8 cellular contexts compared by ENCODE assay signal in genomic region chr5:127072861-127073846, GRCh38. TPM values are rescaled to one million over a fixed set of nuclear protein-coding genes. Genes with fewer than 3 reads are reported as not detected.
A peak's percentile ranks its signal among the peaks of the same experiment; 100 is the strongest.
DNase-seq lines count a peak whose midpoint lies in the region; ATAC-seq, FAIRE-seq and TF ChIP-seq lines count a peak whose summit lies in the region.

Gene C5orf63 (minus strand): TSS chr5:127073502. CDS start chr5:127058995, 14,507 bp downstream.

- no peak for TF ChIP-seq CTCF in H1 (IDR thresholded peaks at IDR 0.05; ENCODE audit: control extremely low read depth in 1 of 3, insufficient read depth in 1 of 3, low read depth in 1 of 3, low read length in 3 of 3)

- H3K9ac ChIP-seq in H1 (replicated peaks in 1 of 4; ENCODE audit: extremely low read depth in 1 of 4, low read depth in 3 of 4, low read length in 3 of 4) = no peak within 1 kb of the TSS

- no peak within 1 kb of the TSS for H4K5ac ChIP-seq in H1 (ENCODE audit: insufficient read length, low read depth, low read length)

- peaks cover 0 to 12% (median 3%) of the 10 kb centered on the region in 4 experiments; a peak in 5 of 7 replicates for H3K4me1 ChIP-seq in H1 (replicated peaks in 1 of 4; ENCODE audit: control insufficient read depth in 3 of 4, insufficient read depth in 4 of 4, low read length in 3 of 4)

- H3K4me2 ChIP-seq in H1 (ENCODE audit: insufficient read depth in 1 of 2, low read depth in 2 of 2, low read length in 2 of 2) = peak within 1 kb of the TSS in 1 of 2 experiments; percentile 46; a peak in 3 of 4 replicates

- no peak within 1 kb of the TSS for H2AFZ ChIP-seq in H1 (ENCODE audit: low read length)

- TF ChIP-seq EP300 in H1 (IDR thresholded peaks at IDR 0.05; ENCODE audit: borderline replicate concordance in 1 of 2, low read depth in 2 of 2, low read length in 2 of 2) = no peak

- no peak within 1 kb of the TSS for H3K4ac ChIP-seq in H1 (replicated peaks; ENCODE audit: insufficient read length, low read depth, low read length)

- H3K27ac Mint-ChIP-seq in naive B cell = peak within 1 kb of the TSS; percentile 94 to 99 (median 98)

- H3K14ac ChIP-seq in H1 (ENCODE audit: insufficient read length) = no peak within 1 kb of the TSS

- peaks cover 8 to 22% of the 10 kb centered on the region in 2 donors for H3K36me3 Mint-ChIP-seq in naive B cell

- H2AK5ac ChIP-seq in H1 (ENCODE audit: low read depth, low read length) = 0 out of 2 replicates have a peak within 1 kb of the TSS, but pooled peaks have one; percentile 39

- H3K23ac ChIP-seq in H1 (ENCODE audit: insufficient read length) = no peak within 1 kb of the TSS

- peak within 1 kb of the TSS; percentile 54 for H2BK12ac ChIP-seq in H1 (ENCODE audit: low read depth, low read length)

- POLR2A ChIA-PET in H1 (lab: Charles Lee; ENCODE audit: partially characterized antibody) = no interaction called here

- peak within 1 kb of the TSS; percentile 89 to 99 (median 94) for H3K4me3 Mint-ChIP-seq in naive B cell

- peaks cover 0 to 6% (median 0%) of the 10 kb centered on the region in 7 donors for H3K9me3 Mint-ChIP-seq in naive B cell

- ATAC-seq in GM18520 (IDR thresholded peaks at IDR 0.05; ENCODE audit: unreplicated experiment) = peak; percentile 94
- ATAC-seq in HG02852 (IDR thresholded peaks at IDR 0.05; ENCODE audit: unreplicated experiment) = peak; percentile 99
- ATAC-seq in naive B cell (ENCODE audit: low read depth in 2 of 2) = peak; percentile 97 to 98

- no peak within 1 kb of the TSS; the same call in 1 of the 2 replicates for H2BK15ac ChIP-seq in H1 (ENCODE audit: low read length)

- no peaks in the 10 kb centered on the region for H4K20me1 ChIP-seq in H1 (replicated peaks in 1 of 2; ENCODE audit: control insufficient read depth in 1 of 2, insufficient read depth in 2 of 2, low read length in 2 of 2)

- CTCF ChIA-PET in H1 (lab: Charles Lee; ENCODE audit: partially characterized antibody) = interaction anchor here (0.7 to 2.5 kb wide), 5 partner anchors 9 to 420 kb away, joined by 3 to 10 read pairs (median 3); no protein-coding TSS in a partner anchor

- DNase-seq in NCI-H510A (lab: John Stamatoyannopoulos, UW) (peak; percentile 72), H1 (ENCODE audit: low read depth in 1 of 2, low spot score in 2 of 2) (no peak), naive B cell (peak; percentile 89), NCI-H2171 (lab: John Stamatoyannopoulos, UW) (no peak)
- DNase-seq in activated CD8-positive, alpha-beta memory T cell treated with anti-CD3 and anti-CD28 coated beads for 1 hour (ENCODE audit: extremely low read depth in 1 of 2, low read depth in 1 of 2) = peak; percentile 10 to 39
- DNase-seq in stimulated activated naive CD4-positive, alpha-beta T cell treated with Interleukin-2 at 50 U/mL for 16 hours (lab: John Stamatoyannopoulos, UW) = peak; percentile 66

- no peaks in the 10 kb centered on the region for H3K23me2 ChIP-seq in H1 (ENCODE audit: low read depth, low read length)

- FAIRE-seq in H1 (lab: Jason Lieb, UNC) = no peak

- no peak within 1 kb of the TSS for H4K91ac ChIP-seq in H1 (replicated peaks; ENCODE audit: insufficient read length, low read length)

- H2BK120ac ChIP-seq in H1 (replicated peaks; ENCODE audit: low read depth, low read length) = no peak within 1 kb of the TSS

- no peak within 1 kb of the TSS for H3K27ac ChIP-seq in H1 (ENCODE audit: low read depth, low read length)

- H2BK5ac ChIP-seq in H1 (ENCODE audit: low read depth, low read length) = no peak within 1 kb of the TSS

- H3K36me3 ChIP-seq in H1 (ENCODE audit: control insufficient read depth in 2 of 4, insufficient read depth in 4 of 4, low read length in 3 of 4) = no peaks in the 10 kb centered on the region

- 64% methylated on average over 47 of the region's 56 CpGs; no CpG with 5 or more reads in 1 of the 2 experiments for WGBS in H1 (ENCODE audit: extremely low coverage in 1 of 2, insufficient coverage in 1 of 2, insufficient read length in 1 of 2, insufficient replicate concordance in 2 of 2, low coverage in 1 of 2, low lambda C conversion rate in 2 of 2, missing lambda C conversion rate in 1 of 2), 2 experiments

- H3K79me1 ChIP-seq in H1 (ENCODE audit: low read depth, low read length) = no peaks in the 10 kb centered on the region

- TF ChIP-seq RAD21 in H1 (IDR thresholded peaks at IDR 0.05 in 1 of 2, conservative IDR thresholded peaks at IDR 0.05 in 1 of 2; ENCODE audit: low read depth in 2 of 2, low read length in 2 of 2) = no peak; a peak in 1 of 4 replicates

- H3K18ac ChIP-seq in H1 (ENCODE audit: extremely low read depth, low read length) = peak within 1 kb of the TSS; percentile 43; the same call in 1 of the 2 replicates

- peak within 1 kb of the TSS; percentile 37; the same call in 1 of the 2 replicates for H2BK20ac ChIP-seq in H1 (ENCODE audit: low read length)

- TF ChIP-seq POLR2A in H1 (IDR thresholded peaks at IDR 0.05; ENCODE audit: control extremely low read depth in 1 of 2, low read depth in 2 of 2, low read length in 2 of 2) = no peak

- H3K4me1 Mint-ChIP-seq in naive B cell = peaks cover 11 to 22% (median 13%) of the 10 kb centered on the region in 3 donors

- H3K79me2 ChIP-seq in H1 (ENCODE audit: control insufficient read depth in 1 of 2, insufficient read depth in 2 of 2, low read length in 2 of 2) = no peaks in the 10 kb centered on the region

- no peaks in the 10 kb centered on the region for H3K9me3 ChIP-seq in H1 (ENCODE audit: insufficient read depth in 2 of 2, low read depth in 1 of 2, low read length in 1 of 2)

- no peaks in the 10 kb centered on the region for H3K27me3 ChIP-seq in H1 (replicated peaks in 1 of 4; ENCODE audit: control insufficient read depth in 3 of 4, extremely low read depth in 1 of 4, insufficient read depth in 3 of 4, low read length in 3 of 4)

- peak within 1 kb of the TSS; percentile 10 to 49 (median 20); a peak in 6 of 8 replicates for H3K4me3 ChIP-seq in H1 (ENCODE audit: extremely low read depth in 1 of 4, insufficient read depth in 2 of 4, low read depth in 3 of 4, low read length in 4 of 4)

- no peaks in the 10 kb centered on the region for H3K27me3 Mint-ChIP-seq in naive B cell

- no peak within 1 kb of the TSS for H3K56ac ChIP-seq in H1 (replicated peaks; ENCODE audit: insufficient read length, low read depth, low read length)

- H4K8ac ChIP-seq in H1 (ENCODE audit: extremely low read depth, insufficient read depth, low read length) = no peak within 1 kb of the TSS; the same call in 1 of the 2 replicates

TF ChIP-seq in H1, 55 proteins besides CTCF, POLR2A, EP300 and RAD21 (continues in another document):
- no peak for TF ChIP-seq JUN (IDR thresholded peaks at IDR 0.05; ENCODE audit: low read depth, low read length)
- TF ChIP-seq YY1 (IDR thresholded peaks at IDR 0.05; ENCODE audit: low read depth, low read length) = no peak
- TF ChIP-seq JUND (IDR thresholded peaks at IDR 0.05; ENCODE audit: low read length) = no peak
- no peak for TF ChIP-seq BCL11A (IDR thresholded peaks at IDR 0.05; ENCODE audit: low read depth in 2 of 2, low read length in 2 of 2)
- TF ChIP-seq BACH1 (IDR thresholded peaks at IDR 0.05; ENCODE audit: low read length) = no peak
- peak; percentile 41; the same call in 1 of the 2 replicates for TF ChIP-seq TAF1 (IDR thresholded peaks at IDR 0.05; ENCODE audit: low read depth, low read length)
- peak; percentile 58 for TF ChIP-seq MAX (IDR thresholded peaks at IDR 0.05)
- no peak for TF ChIP-seq HDAC6 (IDR thresholded peaks at IDR 0.05; ENCODE audit: low read depth, low read length)
- TF ChIP-seq CTBP2 (IDR thresholded peaks at IDR 0.05; ENCODE audit: borderline replicate concordance, insufficient read depth, insufficient read length, low read length) = no peak
- TF ChIP-seq CEBPB (IDR thresholded peaks at IDR 0.05; ENCODE audit: low read depth, low read length) = no peak
- no peak for TF ChIP-seq CBX8 (IDR thresholded peaks at IDR 0.05; ENCODE audit: borderline replicate concordance, low read depth, low read length)
- 0 out of 2 replicates have a peak, but pooled peaks have one; percentile 53 for TF ChIP-seq EGR1 (IDR thresholded peaks at IDR 0.05; ENCODE audit: borderline replicate concordance, low read depth, low read length)
- no peak for TF ChIP-seq GTF2F1 (IDR thresholded peaks at IDR 0.05; ENCODE audit: borderline replicate concordance, low read depth, low read length)
- TF ChIP-seq ATF2 (IDR thresholded peaks at IDR 0.05; ENCODE audit: low read length) = no peak
- TF ChIP-seq NANOG (IDR thresholded peaks at IDR 0.05; ENCODE audit: insufficient read depth, low read depth, low read length, poor library complexity, severe bottlenecking) = no peak
- TF ChIP-seq POLR2AphosphoS5 (IDR thresholded peaks at IDR 0.05; ENCODE audit: low read depth, low read length) = no peak
- no peak for TF ChIP-seq CHD2 (IDR thresholded peaks at IDR 0.05; ENCODE audit: low read length)
- no peak for TF ChIP-seq SIRT6 (IDR thresholded peaks at IDR 0.05; ENCODE audit: low read length)

RNA-seq across cellular contexts. Expression of gene C5orf63, which starts in this region (rescaled TPM):
- 0.67 TPM in 1 of 2 replicates, not detected in the other for total RNA-seq in H1 (2021; fragmentation: NEBNext Ultra II Directional; extraction: Animal tissue kit (Norgen Biotek cat#: 25700))
- polyA plus RNA-seq in H1 (2011; rRNA removed) (0.71 and 0.78 TPM in 2 replicates), naive B cell (ENCODE audit: low read depth in 6 of 6) (10 to 100 TPM in 3 of 6 donors, 1 to 10 TPM in 3; 7.7 to 17.5 (median 9.8) TPM)
- polyA plus RNA-seq in H1 (2011; cell fraction: cytosol; rRNA removed) = 1.0 TPM
- 1.1 TPM for polyA plus RNA-seq in H1 (2011; cell fraction: nucleus; rRNA removed)
- 1.1 to 2.7 TPM (median 1.4 TPM) in 4 replicates for polyA plus RNA-seq in H1 (2012, experiment 1 of 2)
- polyA plus RNA-seq in H1 (2012, experiment 2 of 2) = 0.55 TPM
- 0.32 TPM for polyA plus RNA-seq in H1 (2013, experiment 1 of 2)
- 0.11 TPM for polyA plus RNA-seq in H1 (2013, experiment 2 of 2)
- polyA minus RNA-seq in H1 (2011; rRNA and poly(A)+ RNA removed) = 0.69 and 1.4 TPM in 2 replicates
- 0.22 TPM for polyA minus RNA-seq in H1 (2011; cell fraction: cytosol; rRNA and poly(A)+ RNA removed)
- polyA minus RNA-seq in H1 (2011; cell fraction: nucleus; rRNA and poly(A)+ RNA removed) = 4.5 TPM

Comparison
In these comparisons a context has a peak if more than half of its experiments do, and no peak if none do; other contexts are left out.
1. DNase-seq: peak in NCI-H510A (single experiment), activated CD8-positive, alpha-beta memory T cell treated with anti-CD3 and anti-CD28 coated beads for 1 hour (2 of 2), naive B cell (single experiment) and stimulated activated naive CD4-positive, alpha-beta T cell treated with Interleukin-2 at 50 U/mL for 16 hours (single experiment); none in H1 (0 of 2) and NCI-H2171 (single experiment).
2. Peak in every context shown above with its lines, with median percentiles within 50 percentile points of each other: ATAC-seq.